ENCODE assay signal across 18 cellular contexts in genomic region chr16:6360641-6361040, GRCh38.
DNase-seq lines count a peak whose midpoint lies in the region; ATAC-seq and TF ChIP-seq lines count a peak whose summit lies in the region.
"Had no signal": no experiment of that assay in that cellular context is flagged by ENCODE, and none has a peak within 500 bp of the region (broad histone marks: within the 10 kb centered on the region; RNA-seq: fewer than 3 reads in every experiment).

No MANE protein-coding gene starts in this region.

- H3K4me3 ChIP-seq in WERI-Rb-1 (ENCODE audit: low read depth, low read length) (no peak overlapping the region), Peyer's patch (no peak overlapping the region)
- H3K4me3 ChIP-seq: MG63 had no signal

- no peak for TF ChIP-seq POLR2A in Peyer's patch (IDR thresholded peaks at IDR 0.05)

- H3K27me3 Mint-ChIP-seq in H9 (ENCODE audit: low read depth) (no peaks in the 10 kb centered on the region), neural crest cell (ENCODE audit: low read depth) (peaks cover 38% of the 10 kb centered on the region)

- H3K23me2 ChIP-seq in H9 (ENCODE audit: insufficient read length, low read depth, low read length, poor library complexity, severe bottlenecking) = no peaks in the 10 kb centered on the region

- no CpG with 5 or more reads among the region's 7 CpGs for WGBS in H9 (ENCODE audit: extremely low coverage, insufficient read length, low lambda C conversion rate)

- H3K23ac ChIP-seq in H9 (ENCODE audit: insufficient read length, low read depth, low read length) = no peak overlapping the region

- no peak overlapping the region for H3T11ph ChIP-seq in H9 (ENCODE audit: low read length)

- H3K56ac ChIP-seq in H9 (ENCODE audit: insufficient read length, low read depth, low read length) = no peak overlapping the region

- H3K9me3 ChIP-seq in H9 (ENCODE audit: control insufficient read depth, low read depth, low read length) (no peaks in the 10 kb centered on the region), WERI-Rb-1 (ENCODE audit: severe bottlenecking) (no peaks in the 10 kb centered on the region), Peyer's patch (no peaks in the 10 kb centered on the region)
- H3K9me3 ChIP-seq: MG63 had no signal

- no peak for ATAC-seq in stimulated activated naive CD8-positive, alpha-beta T cell treated with anti-CD3 and anti-CD28 coated beads, Interleukin-15, Interleukin-2, amounts not matched to agents 100 U/mL and 50 U/mL, for 24 hours
- no peak for ATAC-seq in HG03460 (IDR thresholded peaks at IDR 0.05; ENCODE audit: unreplicated experiment)
- ATAC-seq: SK-N-SH treated with all-trans-retinoic acid at 6 μM for 48 hours had no signal

- no peak overlapping the region for H2BK5ac ChIP-seq in H9 (ENCODE audit: insufficient read length, low read length)

- H3K36me3 ChIP-seq in WERI-Rb-1 (no peaks in the 10 kb centered on the region), Peyer's patch (no peaks in the 10 kb centered on the region)
- H3K36me3 ChIP-seq: MG63 had no signal

- no peak overlapping the region for H4K5ac ChIP-seq in H9 (ENCODE audit: insufficient read length, low read depth, low read length)

- no peaks in the 10 kb centered on the region for H3K79me1 ChIP-seq in H9 (ENCODE audit: insufficient read depth, low read depth, low read length, poor library complexity, severe bottlenecking)

- H3K14ac ChIP-seq in H9 (ENCODE audit: insufficient read depth, low read length) = no peak overlapping the region

- peaks cover 0 to 1% of the 10 kb centered on the region in 2 experiments; a peak in 1 of 5 replicates for H3K9me3 Mint-ChIP-seq in H9
- H3K9me3 Mint-ChIP-seq in neural crest cell = no peaks in the 10 kb centered on the region

- DNase-seq in H9 = no peak
- no peak for DNase-seq in WERI-Rb-1
- DNase-seq in neural crest cell (ENCODE audit: low read depth, low spot score) = no peak
- DNase-seq in activated T-cell treated with anti-CD3 and anti-CD28 coated beads, Interleukin-2, amount 50 U/mL, for 48 hours = no peak
- no peak for DNase-seq in stimulated activated naive CD8-positive, alpha-beta T cell treated with anti-CD3 and anti-CD28 coated beads, Interleukin-15, Interleukin-2, amounts not matched to agents 100 U/mL and 50 U/mL, for 24 hours
- DNase-seq in Peyer's patch = no peak
- DNase-seq: AML-193, C1 segment of cervical spinal cord, EL, GF-D8, MG63, NCI-H1048, NCI-H1417 treated with DMSO at 0.1 percent for 48 hours, NCI-H187, NCI-H446, NCI-H526 treated with DMSO at 0.1 percent for 48 hours had no signal

- H2BK120ac ChIP-seq in H9 (ENCODE audit: low read depth, low read length, poor library complexity, severe bottlenecking) = no peak overlapping the region

- H3K4me1 Mint-ChIP-seq in H9 (peaks cover 33 to 37% of the 10 kb centered on the region in 2 experiments), neural crest cell (no peaks in the 10 kb centered on the region)

- H2BK12ac ChIP-seq in H9 (ENCODE audit: insufficient read length, low read depth, low read length) = no peak overlapping the region

- H3K9ac ChIP-seq in H9 (ENCODE audit: extremely low read depth, insufficient read length, low read length) = no peak overlapping the region

- H3K4ac ChIP-seq in H9 (ENCODE audit: low read depth, low read length) = no peak overlapping the region

- H4K91ac ChIP-seq in H9 (ENCODE audit: insufficient read length, low read depth, low read length) = no peak overlapping the region

- no peak overlapping the region for H2AK5ac ChIP-seq in H9 (ENCODE audit: insufficient read length, low read length)

- no peaks in the 10 kb centered on the region for H3K79me2 ChIP-seq in H9 (ENCODE audit: insufficient read depth, low read length)

- no peak overlapping the region for H2BK15ac ChIP-seq in H9 (ENCODE audit: low read depth, low read length)

- no peak overlapping the region for H4K8ac ChIP-seq in H9 (replicated peaks; ENCODE audit: insufficient read length, low read depth, low read length)

- no peaks in the 10 kb centered on the region for H4K20me1 ChIP-seq in H9 (ENCODE audit: control insufficient read depth, insufficient read depth, insufficient read length)

- peaks cover 0 to 1% (median 0%) of the 10 kb centered on the region in 3 experiments; a peak in 1 of 7 replicates for H3K36me3 Mint-ChIP-seq in H9 (ENCODE audit: insufficient read depth in 1 of 3, low read depth in 3 of 3)
- no peaks in the 10 kb centered on the region for H3K36me3 Mint-ChIP-seq in neural crest cell (ENCODE audit: low read depth)

- H3K4me2 ChIP-seq in H9 (ENCODE audit: insufficient read depth, insufficient read length, low read length) = no peak overlapping the region

- H3K4me1 ChIP-seq in H9 (ENCODE audit: insufficient read depth, low read length) = no peaks in the 10 kb centered on the region
- H3K4me1 ChIP-seq in Peyer's patch = no peaks in the 10 kb centered on the region

- H3K27ac ChIP-seq in H9 (ENCODE audit: insufficient read length, low read depth, low read length) (no peak overlapping the region), WERI-Rb-1 (no peak overlapping the region), Peyer's patch (no peak overlapping the region)

- TF ChIP-seq CTCF in H9 (conservative IDR thresholded peaks at IDR 0.05) (peak; percentile 70), WERI-Rb-1 (IDR thresholded peaks at IDR 0.05; ENCODE audit: low read depth, low read length) (peak; percentile 10; the same call in 1 of the 2 replicates), neural crest cell (conservative IDR thresholded peaks at IDR 0.05) (peak; percentile 37), Peyer's patch (IDR thresholded peaks at IDR 0.05) (no peak)

- H3K27me3 ChIP-seq in H9 (ENCODE audit: insufficient read depth, low read length) = no peaks in the 10 kb centered on the region
- H3K27me3 ChIP-seq in WERI-Rb-1 (ENCODE audit: insufficient read depth, low read depth, severe bottlenecking) = no peaks in the 10 kb centered on the region
- H3K27me3 ChIP-seq in Peyer's patch = no peaks in the 10 kb centered on the region
- H3K27me3 ChIP-seq: MG63 had no signal

- no peak overlapping the region for H2AFZ ChIP-seq in H9 (ENCODE audit: low read length)

- H2BK20ac ChIP-seq in H9 (ENCODE audit: low read depth, low read length, poor library complexity, severe bottlenecking) = no peak overlapping the region

- no peak overlapping the region for H3K18ac ChIP-seq in H9 (ENCODE audit: insufficient read length, low read depth, low read length)

- H3K4me3 Mint-ChIP-seq in H9 = no peak overlapping the region
- H3K4me3 Mint-ChIP-seq in neural crest cell = no peak overlapping the region

- H3K27ac Mint-ChIP-seq in H9 (no peak overlapping the region), neural crest cell (ENCODE audit: unreplicated experiment) (no peak overlapping the region)

Comparison
In these comparisons a context has a peak if more than half of its experiments do, and no peak if none do; other contexts are left out.
1. CTCF ChIP-seq: peak in H9 (single experiment), WERI-Rb-1 (single experiment) and neural crest cell (single experiment); none in Peyer's patch (0 of 6).